ENCODE assay signal across 1 cellular context in genomic region chr12:125519026-125519651, GRCh38.
TF ChIP-seq lines count a peak whose summit lies in the region.

No MANE protein-coding gene starts in this region.

TF ChIP-seq in K562, 482 proteins besides CTCF, POLR2A, EP300 and RAD21 (continued from another document):
- TF ChIP-seq ZBTB26 (CRISPR knock-in tag; IDR thresholded peaks at IDR 0.05) (no peak), C11orf30 (IDR thresholded peaks at IDR 0.05; ENCODE audit: low read depth) (0 out of 2 replicates have a peak, but pooled peaks have one; percentile 9), KAT8 (IDR thresholded peaks at IDR 0.05; ENCODE audit: low read depth) (no peak), KLF6 (CRISPR knock-in tag; IDR thresholded peaks at IDR 0.05; ENCODE audit: borderline replicate concordance) (no peak), LEF1 (IDR thresholded peaks at IDR 0.05) (no peak)
